1 cellular context compared by ENCODE assay signal in genomic region chr9:131708613-131709002, GRCh38.
TF ChIP-seq lines count a peak whose summit lies in the region.

No MANE protein-coding gene starts in this region.

TF ChIP-seq in IMR-90, 13 proteins besides CTCF, POLR2A, EP300 and RAD21:
- no peak for TF ChIP-seq RFX5 (IDR thresholded peaks at IDR 0.05; ENCODE audit: low read depth, low read length)
- 0 out of 2 replicates have a peak, but pooled peaks have one; percentile 36 for TF ChIP-seq CEBPB (IDR thresholded peaks at IDR 0.05; ENCODE audit: low read depth, low read length)
